Comparison of ENCODE assay signal across 23 cellular contexts in the genomic region with DNA sequence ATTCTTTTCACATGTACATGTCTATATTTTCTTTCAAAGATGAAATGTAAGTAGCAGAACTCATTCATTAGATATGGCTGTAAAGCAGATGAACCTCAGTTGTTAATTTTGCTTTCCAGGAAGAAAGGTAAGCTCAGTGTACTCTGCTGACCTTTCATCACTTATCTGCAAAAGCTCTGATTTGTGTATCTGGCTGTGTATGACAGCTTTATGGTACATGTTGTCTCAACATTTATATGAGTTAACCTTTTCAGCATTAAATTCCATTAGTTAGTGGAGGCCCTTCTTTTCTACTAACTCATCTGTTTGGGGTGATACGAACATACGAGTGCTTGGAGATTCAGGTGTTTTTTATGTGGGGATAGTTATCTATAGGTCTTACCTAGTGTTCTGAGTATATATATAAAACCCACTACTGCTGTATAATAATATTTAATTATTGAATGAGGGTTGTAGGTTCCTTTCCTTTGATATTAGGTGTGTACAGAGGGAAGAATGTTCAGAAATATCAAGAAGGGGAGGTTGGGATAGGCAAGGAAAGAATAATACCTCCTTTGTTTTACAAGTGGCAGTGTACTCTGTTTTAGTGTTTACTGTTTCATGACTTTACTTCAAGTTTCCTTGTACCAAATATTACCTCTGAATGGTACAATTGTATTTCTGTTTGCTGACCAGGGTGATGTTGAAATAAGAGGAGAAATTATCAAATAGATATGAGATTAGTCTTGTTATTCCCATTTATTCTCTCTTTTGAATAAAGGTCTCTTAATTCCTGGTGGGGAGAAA.
DNase-seq lines count a peak whose midpoint lies in the region; ATAC-seq and TF ChIP-seq lines count a peak whose summit lies in the region.
"Had no signal": no experiment of that assay in that cellular context is flagged by ENCODE, and none has a peak within 500 bp of the region (broad histone marks: within the 10 kb centered on the region; RNA-seq: fewer than 3 reads in every experiment).

No MANE protein-coding gene starts in this region.

- no peak overlapping the region for H3K4me3 Mint-ChIP-seq in progenitor cell of endocrine pancreas (ENCODE audit: low read depth)
- H3K4me3 Mint-ChIP-seq: CD4-positive, alpha-beta T cell had no signal

- peaks cover 21% of the 10 kb centered on the region for H3K4me1 ChIP-seq in SJCRH30
- H3K4me1 ChIP-seq in gastroesophageal sphincter, result peaks cover 12 to 26% (median 13%) of the 10 kb centered on the region in 3 donors
- H3K4me1 ChIP-seq: Caco-2 had no signal

- H3K36me3 ChIP-seq in SJCRH30 (no peaks in the 10 kb centered on the region), gastroesophageal sphincter (no peaks in the 10 kb centered on the region)

- DNase-seq in SJCRH30 (peak in 1 of 2 experiments; percentile 59), progenitor cell of endocrine pancreas (ENCODE audit: low spot score, unreplicated experiment) (no peak), CD1c-positive myeloid dendritic cell (ENCODE audit: extremely low spot score) (no peak), NCI-H2227 treated with DMSO at 0.1 percent for 48 hours (lab: John Stamatoyannopoulos, UW) (no peak)
- DNase-seq: Caco-2; CD4-positive, alpha-beta T cell; DND-41; H7; KBM-7; MM.1S; NCI-H1048; NCI-H1436; NCI-H1930; NCI-H345; NCI-H524; NCI-H774; NK-92 treated with Interleukin-12 subunit alpha and Interleukin-12 subunit beta, amount 100 ng/mL, for 24 hours had no signal

- H3K27ac ChIP-seq in SJCRH30, result peak overlapping the region; percentile 54
- no peak overlapping the region for H3K27ac ChIP-seq in gastroesophageal sphincter
- H3K27ac ChIP-seq: HL-60 had no signal

- peak; percentile 28 for ATAC-seq in gastroesophageal sphincter
- no peak for ATAC-seq in HG03432 (IDR thresholded peaks at IDR 0.05; ENCODE audit: unreplicated experiment)
- ATAC-seq in HG02571 (IDR thresholded peaks at IDR 0.05; ENCODE audit: unreplicated experiment), result no peak
- ATAC-seq: GM12878, Panc1 had no signal

- H3K9me3 Mint-ChIP-seq in progenitor cell of endocrine pancreas (ENCODE audit: low read depth), result no peaks in the 10 kb centered on the region
- H3K9me3 Mint-ChIP-seq: CD4-positive, alpha-beta T cell had no signal

- TF ChIP-seq POLR2A in gastroesophageal sphincter (IDR thresholded peaks at IDR 0.05), result no peak

- TF ChIP-seq CTCF in gastroesophageal sphincter (IDR thresholded peaks at IDR 0.05) (no peak), progenitor cell of endocrine pancreas (IDR thresholded peaks at IDR 0.05; ENCODE audit: unreplicated experiment) (no peak)

- WGBS in gastroesophageal sphincter (ENCODE audit: low coverage in 1 of 2), 2 donors, result 78 to 100% methylated on average over 2 of the region's 2 CpGs

- H3K9me3 ChIP-seq in SJCRH30 (replicated peaks), result no peaks in the 10 kb centered on the region
- H3K9me3 ChIP-seq in gastroesophageal sphincter, result no peaks in the 10 kb centered on the region
- H3K9me3 ChIP-seq: Caco-2 had no signal

- no peaks in the 10 kb centered on the region for H3K36me3 Mint-ChIP-seq in progenitor cell of endocrine pancreas (ENCODE audit: insufficient read depth)

- peak overlapping the region; percentile 89 for H3K27ac Mint-ChIP-seq in progenitor cell of endocrine pancreas
- H3K27ac Mint-ChIP-seq: CD4-positive, alpha-beta T cell had no signal

- TF ChIP-seq EP300 in gastroesophageal sphincter (IDR thresholded peaks at IDR 0.05), result no peak

- no peaks in the 10 kb centered on the region for H3K27me3 Mint-ChIP-seq in progenitor cell of endocrine pancreas
- H3K27me3 Mint-ChIP-seq: CD4-positive, alpha-beta T cell had no signal

- H3K4me3 ChIP-seq in SJCRH30 (no peak overlapping the region), gastroesophageal sphincter (no peak overlapping the region)
- H3K4me3 ChIP-seq: GM12878 had no signal

- no peaks in the 10 kb centered on the region for H3K27me3 ChIP-seq in SJCRH30
- no peaks in the 10 kb centered on the region for H3K27me3 ChIP-seq in gastroesophageal sphincter

- H3K4me1 Mint-ChIP-seq in progenitor cell of endocrine pancreas (ENCODE audit: low read depth), result peaks cover 47% of the 10 kb centered on the region
